In genomic region chr20:47292581-47292980, GRCh38 we compare ENCODE assay signal across 15 cellular contexts.
DNase-seq lines count a peak whose midpoint lies in the region; ATAC-seq and TF ChIP-seq lines count a peak whose summit lies in the region.
"Had no signal": no experiment of that assay in that cellular context is flagged by ENCODE, and none has a peak within 500 bp of the region (broad histone marks: within the 10 kb centered on the region; RNA-seq: fewer than 3 reads in every experiment).

No MANE protein-coding gene starts in this region.

- CTCF ChIA-PET in Panc1 (lab: Charles Lee), result no interaction called here

- no TSS peak for BruUV-seq in Panc1 (replicated peaks; lab: Mats Ljungman, UMichigan)

- H3K4me3 Mint-ChIP-seq in activated naive CD4-positive, alpha-beta T cell treated with anti-CD3 and anti-CD28 coated beads, Interleukin-2, amount 50 U/mL, for 24 hours, result no peak overlapping the region
- H3K4me3 Mint-ChIP-seq in mesothelial cell of epicardium, result no peak overlapping the region
- H3K4me3 Mint-ChIP-seq: CD4-positive, alpha-beta T cell; HFFc6 had no signal

- H3K36me3 Mint-ChIP-seq in activated naive CD4-positive, alpha-beta T cell treated with anti-CD3 and anti-CD28 coated beads, Interleukin-2, amount 50 U/mL, for 24 hours, result peaks cover 12% of the 10 kb centered on the region
- peaks cover 61% of the 10 kb centered on the region for H3K36me3 Mint-ChIP-seq in mesothelial cell of epicardium

- TF ChIP-seq CTCF in Panc1 (IDR thresholded peaks at IDR 0.05), result no peak
- no peak for TF ChIP-seq CTCF in mesothelial cell of epicardium (IDR thresholded peaks at IDR 0.05; ENCODE audit: unreplicated experiment)

- H3K36me3 ChIP-seq in Panc1 (ENCODE audit: control insufficient read depth, insufficient read depth, low read length), result peaks cover 23% of the 10 kb centered on the region

- H3K4me1 Mint-ChIP-seq in activated naive CD4-positive, alpha-beta T cell treated with anti-CD3 and anti-CD28 coated beads, Interleukin-2, amount 50 U/mL, for 24 hours, result peaks cover 4% of the 10 kb centered on the region
- H3K4me1 Mint-ChIP-seq in mesothelial cell of epicardium, result no peaks in the 10 kb centered on the region

- H3K27ac Mint-ChIP-seq in activated naive CD4-positive, alpha-beta T cell treated with anti-CD3 and anti-CD28 coated beads, Interleukin-2, amount 50 U/mL, for 24 hours, result peak overlapping the region; percentile 51
- peak overlapping the region; percentile 37 for H3K27ac Mint-ChIP-seq in mesothelial cell of epicardium
- H3K27ac Mint-ChIP-seq: CD4-positive, alpha-beta T cell; HFFc6 had no signal

- H3K27ac ChIP-seq in Panc1 (ENCODE audit: low read length), result peak overlapping the region; percentile 55; the same call in 1 of the 2 replicates
- H3K27ac ChIP-seq: C4-2B had no signal

- no peaks in the 10 kb centered on the region for H3K9me3 ChIP-seq in Panc1 (ENCODE audit: control insufficient read depth, insufficient read depth, low read depth, low read length)
- H3K9me3 ChIP-seq: Caco-2 had no signal

- H3K27me3 Mint-ChIP-seq in activated naive CD4-positive, alpha-beta T cell treated with anti-CD3 and anti-CD28 coated beads, Interleukin-2, amount 50 U/mL, for 24 hours, result no peaks in the 10 kb centered on the region
- no peaks in the 10 kb centered on the region for H3K27me3 Mint-ChIP-seq in mesothelial cell of epicardium (ENCODE audit: low read depth)
- H3K27me3 Mint-ChIP-seq: CD4-positive, alpha-beta T cell had no signal

- no peaks in the 10 kb centered on the region for H3K27me3 ChIP-seq in Panc1 (ENCODE audit: control insufficient read depth, insufficient read depth, low read length)

- POLR2A ChIA-PET in Panc1 (lab: Charles Lee), result no interaction called here

- H3K9me3 Mint-ChIP-seq in activated naive CD4-positive, alpha-beta T cell treated with anti-CD3 and anti-CD28 coated beads, Interleukin-2, amount 50 U/mL, for 24 hours, result no peaks in the 10 kb centered on the region
- H3K9me3 Mint-ChIP-seq in mesothelial cell of epicardium, result no peaks in the 10 kb centered on the region
- H3K9me3 Mint-ChIP-seq: CD4-positive, alpha-beta T cell; HFFc6 had no signal

- ATAC-seq in Panc1 (no peak), HG03442 (IDR thresholded peaks at IDR 0.05; ENCODE audit: unreplicated experiment) (no peak)
- ATAC-seq: HCT116 had no signal

- peaks cover 10% of the 10 kb centered on the region for H3K4me1 ChIP-seq in Panc1 (ENCODE audit: control insufficient read depth, insufficient read depth, low read length)
- H3K4me1 ChIP-seq: Caco-2 had no signal

- intact Hi-C loops in Panc1 (cut with micrococcal nuclease; ENCODE audit: unreplicated experiment), result no loop called here

- DNase-seq in activated naive CD4-positive, alpha-beta T cell (lab: John Stamatoyannopoulos, UW), result no peak
- DNase-seq in Panc1 (ENCODE audit: low read depth, low spot score), result no peak
- no peak for DNase-seq in mesothelial cell of epicardium (ENCODE audit: low spot score in 2 of 2, unreplicated experiment in 2 of 2)
- no peak for DNase-seq in GDM1 (lab: John Stamatoyannopoulos, UW)
- no peak for DNase-seq in stimulated activated CD4-positive, alpha-beta T cell treated with anti-CD3 and anti-CD28 coated beads, Interleukin-12 subunit alpha, Interleukin-12 subunit beta, amount 100 ng/mL, for 4 hours
- DNase-seq: ACHN; Caco-2; CD4-positive, alpha-beta T cell; GOT3; H7; HFFc6 had no signal

- H3K4me3 ChIP-seq in Panc1 (ENCODE audit: low read depth in 2 of 2, low read length in 2 of 2), result no peak overlapping the region

- in situ Hi-C loops in Panc1 (cut with HindIII; ENCODE audit: low pct_unique_long_range_greater_than_20kb, low sequenced_read_pairs), result no loop called here
